In the genomic region with DNA sequence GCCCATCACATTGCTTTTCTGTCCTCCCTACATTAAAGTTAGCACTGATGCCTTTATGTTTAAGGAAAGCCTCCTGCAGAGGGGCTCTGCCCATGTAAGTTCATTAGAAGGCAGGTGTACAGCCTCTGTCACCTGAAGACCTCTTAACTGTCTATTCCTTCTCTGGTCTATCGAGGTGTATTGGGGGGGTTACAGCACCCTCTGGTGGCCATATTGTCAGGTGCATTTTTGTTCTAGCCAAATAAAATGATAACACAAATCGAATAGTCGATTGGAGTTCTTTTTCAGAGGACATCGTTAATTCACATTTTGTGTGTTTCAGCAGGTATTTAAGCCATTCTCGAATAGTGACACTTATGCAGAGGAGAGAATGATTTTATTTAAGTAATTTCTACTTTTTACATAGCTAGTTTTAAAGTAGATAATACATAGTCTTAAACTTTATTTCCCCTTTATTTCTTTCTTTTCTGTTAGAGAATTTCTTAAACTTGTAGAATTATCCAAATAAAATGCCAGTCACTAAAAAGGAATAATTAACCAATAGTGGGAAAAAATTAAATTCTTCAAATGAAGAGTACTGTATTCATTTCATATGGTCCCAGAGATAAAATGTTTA, we compare ENCODE assay signal across 8 cellular contexts.
A peak's percentile ranks its signal among the peaks of the same experiment; 100 is the strongest.
DNase-seq lines count a peak whose midpoint lies in the region; ATAC-seq and TF ChIP-seq lines count a peak whose summit lies in the region.

No MANE protein-coding gene starts in this region.

- H3K4me1 Mint-ChIP-seq in naive thymus-derived CD8-positive, alpha-beta T cell = peaks cover 0 to 9% (median 2%) of the 10 kb centered on the region in 4 donors

- DNase-seq in AG09319 (ENCODE audit: extremely low read depth, low read depth) = no peak
- peak; percentile 74 for DNase-seq in GM20000 (ENCODE audit: low spot score)
- DNase-seq in NCI-H2227 treated with DMSO at 0.1 percent for 48 hours (lab: John Stamatoyannopoulos, UW) = peak; percentile 65
- peak; percentile 52 to 58 for DNase-seq in activated CD4-positive, alpha-beta T cell treated with anti-CD3 and anti-CD28 coated beads, Interleukin-2, amount 50 U/mL, for 4 hours
- DNase-seq in effector memory CD4-positive, alpha-beta T cell = peak; percentile 2 to 28 (median 7)
- DNase-seq in naive thymus-derived CD8-positive, alpha-beta T cell = peak; percentile 36 to 79 (median 58)
- no peak for DNase-seq in thoracic aorta (ENCODE audit: low spot score)

- no peaks in the 10 kb centered on the region for H3K9me3 ChIP-seq in effector memory CD4-positive, alpha-beta T cell (ENCODE audit: control insufficient read depth, low read length)
- H3K9me3 ChIP-seq in thoracic aorta = no peaks in the 10 kb centered on the region

- H3K4me1 ChIP-seq in effector memory CD4-positive, alpha-beta T cell (ENCODE audit: control insufficient read depth, insufficient read depth, low read length, poor library complexity, severe bottlenecking) = no peaks in the 10 kb centered on the region
- peaks cover 0 to 6% of the 10 kb centered on the region in 2 donors for H3K4me1 ChIP-seq in thoracic aorta (ENCODE audit: control insufficient read depth in 1 of 2, low read depth in 2 of 2)

- H3K9me3 Mint-ChIP-seq in naive thymus-derived CD8-positive, alpha-beta T cell = no peaks in the 10 kb centered on the region

- no peak overlapping the region for H3K27ac Mint-ChIP-seq in naive thymus-derived CD8-positive, alpha-beta T cell

- no peak overlapping the region for H3K27ac ChIP-seq in effector memory CD4-positive, alpha-beta T cell (ENCODE audit: insufficient read depth, low read length, poor library complexity, severe bottlenecking)
- no peak overlapping the region for H3K27ac ChIP-seq in thoracic aorta

- H3K27me3 Mint-ChIP-seq in naive thymus-derived CD8-positive, alpha-beta T cell = peaks cover 0 to 4% (median 0%) of the 10 kb centered on the region in 5 donors

- TF ChIP-seq CTCF in AG09319 (IDR thresholded peaks at IDR 0.05; ENCODE audit: low read depth, low read length) (peak; percentile 80), GM20000 (IDR thresholded peaks at IDR 0.05; ENCODE audit: extremely low read depth, missing control alignments) (peak; percentile 69), thoracic aorta (IDR thresholded peaks at IDR 0.05) (peak; percentile 74)

- peak; percentile 62 to 63 for ATAC-seq in naive thymus-derived CD8-positive, alpha-beta T cell
- no peak for ATAC-seq in thoracic aorta (ENCODE audit: insufficient number of reproducible peaks, low FRiP score, low read depth)
- ATAC-seq in GM18519 (IDR thresholded peaks at IDR 0.05; ENCODE audit: low FRiP score, unreplicated experiment) = no peak

- H3K36me3 ChIP-seq in effector memory CD4-positive, alpha-beta T cell (ENCODE audit: control insufficient read depth, insufficient read depth, low read length) = no peaks in the 10 kb centered on the region
- H3K36me3 ChIP-seq in thoracic aorta = no peaks in the 10 kb centered on the region

- no peak overlapping the region for H3K4me3 Mint-ChIP-seq in naive thymus-derived CD8-positive, alpha-beta T cell

- no peaks in the 10 kb centered on the region for H3K27me3 ChIP-seq in effector memory CD4-positive, alpha-beta T cell (replicated peaks; ENCODE audit: control insufficient read depth, insufficient read depth, low read length, poor library complexity, severe bottlenecking)
- H3K27me3 ChIP-seq in thoracic aorta (replicated peaks; ENCODE audit: insufficient read depth) = no peaks in the 10 kb centered on the region

- H3K4me3 ChIP-seq in effector memory CD4-positive, alpha-beta T cell (ENCODE audit: insufficient read depth, low read depth, low read length, poor library complexity, severe bottlenecking) = no peak overlapping the region
- no peak overlapping the region for H3K4me3 ChIP-seq in thoracic aorta

- H3K36me3 Mint-ChIP-seq in naive thymus-derived CD8-positive, alpha-beta T cell = no peaks in the 10 kb centered on the region

- POLR2A ChIA-PET in naive thymus-derived CD8-positive, alpha-beta T cell (lab: Charles Lee) = no interaction called here

Comparison
In these comparisons a context has a peak if more than half of its experiments do, and no peak if none do; other contexts are left out.
1. DNase-seq: peak in GM20000 (single experiment), NCI-H2227 treated with DMSO at 0.1 percent for 48 hours (single experiment), activated CD4-positive, alpha-beta T cell treated with anti-CD3 and anti-CD28 coated beads, Interleukin-2, amount 50 U/mL, for 4 hours (2 of 2), effector memory CD4-positive, alpha-beta T cell (3 of 3) and naive thymus-derived CD8-positive, alpha-beta T cell (10 of 10); none in AG09319 (single experiment) and thoracic aorta (single experiment).
2. ATAC-seq: peak in naive thymus-derived CD8-positive, alpha-beta T cell (2 of 2); none in thoracic aorta (single experiment) and GM18519 (single experiment).
3. Peak in every context shown above with its lines, with median percentiles within 50 percentile points of each other: CTCF ChIP-seq.